8 cellular contexts compared by ENCODE assay signal in genomic region chr12:3041558-3042164, GRCh38. TPM values are rescaled to one million over a fixed set of nuclear protein-coding genes. Genes with fewer than 3 reads are reported as not detected.
DNase-seq lines count a peak whose midpoint lies in the region; TF ChIP-seq lines count a peak whose summit lies in the region.

No MANE protein-coding gene starts in this region.

- TF ChIP-seq POLR2A in uterus (IDR thresholded peaks at IDR 0.05), result no peak

- no peaks in the 10 kb centered on the region for H3K36me3 Mint-ChIP-seq in activated T-cell treated with anti-CD3 and anti-CD28 coated beads, Interleukin-2, amount 50 U/mL, for 24 hours (ENCODE audit: low read depth)
- no peaks in the 10 kb centered on the region for H3K36me3 Mint-ChIP-seq in neural progenitor cell

- peaks cover 15% of the 10 kb centered on the region for H3K4me1 ChIP-seq in OCI-LY3 (ENCODE audit: low read length)
- no peaks in the 10 kb centered on the region for H3K4me1 ChIP-seq in neural progenitor cell
- H3K4me1 ChIP-seq in uterus, result no peaks in the 10 kb centered on the region

- intact Hi-C loops in uterus (cut with DNase I; ENCODE audit: low total_unique reads), result no loop called here

- H3K9me3 ChIP-seq in OCI-LY3 (ENCODE audit: insufficient read depth, low read length), result no peaks in the 10 kb centered on the region
- H3K9me3 ChIP-seq in neural progenitor cell (ENCODE audit: low read depth), result no peaks in the 10 kb centered on the region
- H3K9me3 ChIP-seq in uterus, result no peaks in the 10 kb centered on the region

- H3K4me1 Mint-ChIP-seq in activated T-cell treated with anti-CD3 and anti-CD28 coated beads, Interleukin-2, amount 50 U/mL, for 24 hours (ENCODE audit: low read depth), result no peaks in the 10 kb centered on the region
- peaks cover 17% of the 10 kb centered on the region for H3K4me1 Mint-ChIP-seq in neural progenitor cell

- no peak overlapping the region for H3K4me3 Mint-ChIP-seq in activated T-cell treated with anti-CD3 and anti-CD28 coated beads, Interleukin-2, amount 50 U/mL, for 24 hours
- H3K4me3 Mint-ChIP-seq in neural progenitor cell, result no peak overlapping the region

- DNase-seq in HuH-7.5 (ENCODE audit: low spot score) (peak; percentile 94), fibroblast of peridontal ligament (ENCODE audit: extremely low read depth) (peak; percentile 70), neural progenitor cell (ENCODE audit: low spot score) (peak; percentile 91), uterus (peak; percentile 47 to 55)
- peak; percentile 52 for DNase-seq in activated T-cell treated with anti-CD3 and anti-CD28 coated beads, Interleukin-2, amount 50 U/mL, for 24 hours

- H3K27me3 ChIP-seq in OCI-LY3 (ENCODE audit: low read depth, low read length) (no peaks in the 10 kb centered on the region), neural progenitor cell (no peaks in the 10 kb centered on the region), uterus (no peaks in the 10 kb centered on the region)

- peak overlapping the region; percentile 39 for H3K4me3 ChIP-seq in OCI-LY3 (ENCODE audit: low read length)
- no peak overlapping the region for H3K4me3 ChIP-seq in neural progenitor cell
- H3K4me3 ChIP-seq in uterus, result no peak overlapping the region

- TF ChIP-seq CTCF in 22Rv1 (IDR thresholded peaks at IDR 0.05) (peak; percentile 90), GM12873 (IDR thresholded peaks at IDR 0.05; ENCODE audit: insufficient read depth, low read depth, low read length, missing control alignments) (peak; percentile 80), OCI-LY3 (IDR thresholded peaks at IDR 0.05; ENCODE audit: low read depth, low read length) (peak; percentile 61), neural progenitor cell (IDR thresholded peaks at IDR 0.05) (peak; percentile 73), uterus (IDR thresholded peaks at IDR 0.05) (peak; percentile 48 to 64 (median 60))

- no peaks in the 10 kb centered on the region for H3K9me3 Mint-ChIP-seq in activated T-cell treated with anti-CD3 and anti-CD28 coated beads, Interleukin-2, amount 50 U/mL, for 24 hours
- H3K9me3 Mint-ChIP-seq in neural progenitor cell, result no peaks in the 10 kb centered on the region

- no peaks in the 10 kb centered on the region for H4K20me1 ChIP-seq in OCI-LY3 (ENCODE audit: insufficient read depth, low read length)
- no peaks in the 10 kb centered on the region for H4K20me1 ChIP-seq in neural progenitor cell (ENCODE audit: low read depth)

- H3K79me2 ChIP-seq in OCI-LY3 (ENCODE audit: low read length) (no peaks in the 10 kb centered on the region), neural progenitor cell (ENCODE audit: low read depth) (no peaks in the 10 kb centered on the region)

- H3K27ac ChIP-seq in 22Rv1, result no peak overlapping the region
- no peak overlapping the region for H3K27ac ChIP-seq in OCI-LY3 (ENCODE audit: low read length)
- no peak overlapping the region for H3K27ac ChIP-seq in neural progenitor cell
- H3K27ac ChIP-seq in uterus, result no peak overlapping the region

- H2AFZ ChIP-seq in OCI-LY3 (ENCODE audit: low read depth, low read length) (0 out of 2 replicates have a peak overlapping the region, but pooled peaks have one; percentile 12), neural progenitor cell (replicated peaks) (no peak overlapping the region)

- no peak overlapping the region for H3K27ac Mint-ChIP-seq in activated T-cell treated with anti-CD3 and anti-CD28 coated beads, Interleukin-2, amount 50 U/mL, for 24 hours
- H3K27ac Mint-ChIP-seq in neural progenitor cell, result no peak overlapping the region

- peaks cover 35% of the 10 kb centered on the region for H3K27me3 Mint-ChIP-seq in activated T-cell treated with anti-CD3 and anti-CD28 coated beads, Interleukin-2, amount 50 U/mL, for 24 hours
- peaks cover 13% of the 10 kb centered on the region for H3K27me3 Mint-ChIP-seq in neural progenitor cell (ENCODE audit: insufficient read depth, low read depth)

- H3F3A ChIP-seq in neural progenitor cell (ENCODE audit: low read depth), result no peaks in the 10 kb centered on the region

- H3K36me3 ChIP-seq in OCI-LY3 (replicated peaks; ENCODE audit: low read depth, low read length) (no peaks in the 10 kb centered on the region), neural progenitor cell (no peaks in the 10 kb centered on the region), uterus (no peaks in the 10 kb centered on the region)

- H3K4me2 ChIP-seq in OCI-LY3 (ENCODE audit: low read length) (peak overlapping the region; percentile 57), neural progenitor cell (no peak overlapping the region)

- H3K9ac ChIP-seq in OCI-LY3 (ENCODE audit: low read length) (no peak overlapping the region), neural progenitor cell (no peak overlapping the region)

RNA-seq across cellular contexts. Expression of gene TSPAN9, which starts 35.5 kb away (rescaled TPM):
- total RNA-seq in neural progenitor cell (ENCODE audit: low replicate concordance) (7.8 and 26.2 TPM in 2 replicates), uterus (100 to 1,000 TPM in 1 of 4 donors, 10 to 100 TPM in 3; 47.9 to 106 (median 65.1) TPM)
